ENCODE assay signal across 8 cellular contexts in the genomic region with DNA sequence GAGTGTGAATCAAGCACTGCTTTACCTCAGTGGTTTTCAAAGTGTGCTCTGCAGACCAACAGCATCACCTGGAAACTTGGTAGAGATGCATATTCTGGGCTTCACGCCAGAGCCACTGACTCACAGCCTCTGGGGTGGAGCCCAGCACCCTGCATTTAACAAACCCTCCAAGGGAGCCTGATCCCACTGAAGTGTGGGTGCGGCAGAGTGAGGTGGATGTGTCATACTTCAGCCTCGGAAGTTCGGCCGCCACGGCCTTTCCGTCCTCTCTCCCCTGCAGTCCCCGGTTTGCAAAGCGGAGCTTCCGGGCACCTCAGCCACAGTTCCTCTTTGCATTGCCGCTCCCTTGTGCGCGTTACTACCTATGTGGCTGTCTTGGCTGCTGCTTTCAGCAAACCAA. TPM values are rescaled to one million over a fixed set of nuclear protein-coding genes. Genes with fewer than 3 reads are reported as not detected.
DNase-seq lines count a peak whose midpoint lies in the region; ATAC-seq lines count a peak whose summit lies in the region.
"Had no signal": no experiment of that assay in that cellular context is flagged by ENCODE, and none has a peak within 500 bp of the region (broad histone marks: within the 10 kb centered on the region; RNA-seq: fewer than 3 reads in every experiment).

No MANE protein-coding gene starts in this region.

- DNase-seq in HK-2 (ENCODE audit: unreplicated experiment) (peak; percentile 76), NCI-H774 (lab: John Stamatoyannopoulos, UW) (peak; percentile 45), myocyte (ENCODE audit: low read depth) (peak; percentile 41), anterior cingulate cortex (lab: John Stamatoyannopoulos, UW) (no peak)
- peak; percentile 1 for DNase-seq in activated gamma-delta T cell treated with anti-CD3 and anti-CD28 coated beads, Interleukin-2, amount 50 U/mL, for 16 hours (ENCODE audit: low read depth)
- DNase-seq in stimulated activated naive CD4-positive, alpha-beta T cell treated with Interleukin-2 at 50 U/mL for 16 hours (lab: John Stamatoyannopoulos, UW), result no peak

- no peak for ATAC-seq in HG03432 (IDR thresholded peaks at IDR 0.05; ENCODE audit: unreplicated experiment)

RNA-seq across cellular contexts. Expression of a gene that starts 33.3 kb away (rescaled TPM):
- total RNA-seq in myocyte, result 160 and 188 TPM in 2 replicates
- polyA plus RNA-seq in myocyte (2012), result 28.2 TPM

RNA-seq across cellular contexts. Expression of a gene that starts 33.6 kb away (rescaled TPM):
- 0.21 and 2.4 TPM in 2 replicates for total RNA-seq in myocyte
- polyA plus RNA-seq in myocyte (2012), result 0.10 TPM
- total RNA-seq: endothelial cell of umbilical vein had no signal
- polyA plus RNA-seq: endothelial cell of umbilical vein had no signal

Comparison
In these comparisons a context has a peak if more than half of its experiments do, and no peak if none do; other contexts are left out.
1. DNase-seq: peak in HK-2 (single experiment), NCI-H774 (single experiment), activated gamma-delta T cell treated with anti-CD3 and anti-CD28 coated beads, Interleukin-2, amount 50 U/mL, for 16 hours (single experiment) and myocyte (single experiment); none in stimulated activated naive CD4-positive, alpha-beta T cell treated with Interleukin-2 at 50 U/mL for 16 hours (single experiment) and anterior cingulate cortex (0 of 58).